ENCODE assay signal across 28 cellular contexts in the genomic region with DNA sequence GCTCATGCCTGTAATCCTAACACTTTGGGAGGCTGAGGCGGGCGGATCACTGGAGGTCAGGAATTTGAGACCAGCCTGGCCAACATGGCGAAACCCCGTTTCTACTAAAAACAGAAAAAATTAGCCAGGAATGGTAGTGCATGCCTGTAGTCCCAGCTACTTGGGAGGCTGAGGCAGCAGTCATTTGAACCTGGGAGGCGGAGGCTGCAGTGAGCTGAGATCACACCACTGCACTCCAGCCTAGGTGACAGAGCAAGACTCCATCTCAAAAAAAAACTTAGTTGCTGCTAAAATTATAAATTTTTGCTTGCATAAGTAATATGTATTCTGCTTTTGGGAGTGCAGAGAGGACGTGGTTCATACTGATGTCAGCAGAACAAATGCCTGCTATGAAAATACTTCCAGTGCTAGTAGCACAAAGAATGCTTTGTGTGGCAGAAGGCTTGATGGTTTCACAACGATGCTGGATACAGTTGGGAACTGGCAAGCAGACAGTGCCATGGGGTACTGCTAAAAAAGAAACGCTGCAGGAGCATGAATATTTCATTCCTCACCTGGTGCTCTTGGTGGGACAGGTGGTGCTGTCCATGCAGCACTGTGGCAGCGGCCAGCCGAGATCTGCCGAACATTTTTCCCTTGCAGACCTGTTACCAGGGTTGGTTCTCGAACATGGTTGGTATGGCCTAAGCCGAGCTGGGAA. TPM values are rescaled to one million over a fixed set of nuclear protein-coding genes. Genes with fewer than 3 reads are reported as not detected.
DNase-seq lines count a peak whose midpoint lies in the region; ATAC-seq, FAIRE-seq and TF ChIP-seq lines count a peak whose summit lies in the region.
"Had no signal": no experiment of that assay in that cellular context is flagged by ENCODE, and none has a peak within 500 bp of the region (broad histone marks: within the 10 kb centered on the region; RNA-seq: fewer than 3 reads in every experiment).

No MANE protein-coding gene starts in this region.

- CTCF ChIA-PET in MCF 10A (lab: Yijun Ruan, JAX), result interaction anchor here (0.7 kb wide), 1 partner anchor 68 kb away, joined by 3 read pairs; no protein-coding TSS in a partner anchor

- peaks cover 68% of the 10 kb centered on the region for H3K36me3 Mint-ChIP-seq in MCF 10A (ENCODE audit: insufficient read depth, unreplicated experiment)

- no peaks in the 10 kb centered on the region for H3K4me1 Mint-ChIP-seq in MCF 10A (ENCODE audit: insufficient read depth, unreplicated experiment)
- H3K4me1 Mint-ChIP-seq: immature natural killer cell; naive thymus-derived CD8-positive, alpha-beta T cell had no signal

- 54 to 67% (median 61%) methylated on average over 13 of the region's 13 CpGs for WGBS in psoas muscle, 3 donors

- H3K27me3 ChIP-seq in breast epithelium (no peaks in the 10 kb centered on the region), psoas muscle (ENCODE audit: insufficient read depth in 3 of 3, low read length in 2 of 3) (no peaks in the 10 kb centered on the region)
- H3K27me3 ChIP-seq: cardiac muscle cell, left lung, thyroid gland had no signal

- no peak overlapping the region for H3K27ac Mint-ChIP-seq in MCF 10A (ENCODE audit: low read depth, unreplicated experiment)
- H3K27ac Mint-ChIP-seq: B cell; CD8-positive, alpha-beta memory T cell; T-helper 1 cell treated with Interleukin-12 subunit alpha and Interleukin-12 subunit beta and Interleukin-4 antibody, amounts not matched to agents 30 μg/mL and 1 μg/mL, for 36 hours had no signal

- DNase-seq in breast epithelium (ENCODE audit: low spot score in 2 of 2) (peak in 1 of 2 donors; percentile 57), MCF 10A (ENCODE audit: unreplicated experiment) (no peak), foreskin melanocyte (peak; percentile 78), psoas muscle (no peak), GM12891 (ENCODE audit: insufficient read length, low spot score) (no peak), iPS-NIHi11 (ENCODE audit: low spot score) (no peak), H54 (ENCODE audit: insufficient read length, low spot score) (no peak)
- DNase-seq: activated naive CD4-positive, alpha-beta T cell treated with anti-CD3 and anti-CD28 coated beads for 36 hours; activated T-cell treated with anti-CD3 and anti-CD28 coated beads, Interleukin-2, amount 50 U/mL, for 4 hours; CD8-positive, alpha-beta memory T cell; GF-D8; H7; immature natural killer cell; Karpas-422; left lung; naive thymus-derived CD8-positive, alpha-beta T cell; NCI-H510A treated with DMSO at 0.1 percent for 48 hours; stimulated activated CD4-positive, alpha-beta T cell treated with anti-CD3 and anti-CD28 coated beads, Interleukin-12 subunit alpha, Interleukin-12 subunit beta, amount 100 ng/mL, for 4 hours; stimulated activated CD4-positive, alpha-beta T cell treated with anti-CD3 and anti-CD28 coated beads, Interleukin-4, amount 100 ng/mL, for 24 hours; stimulated activated naive CD4-positive, alpha-beta T cell; thyroid gland had no signal

- no peak overlapping the region for H3K4me3 ChIP-seq in breast epithelium
- no peak overlapping the region for H3K4me3 ChIP-seq in psoas muscle
- H3K4me3 ChIP-seq: cardiac muscle cell, left lung, thyroid gland had no signal

- no peak for TF ChIP-seq CTCF in breast epithelium (IDR thresholded peaks at IDR 0.05)
- no peak for TF ChIP-seq CTCF in MCF 10A (IDR thresholded peaks at IDR 0.05; ENCODE audit: unreplicated experiment)
- TF ChIP-seq CTCF in psoas muscle (IDR thresholded peaks at IDR 0.05), result no peak

- no peaks in the 10 kb centered on the region for H3K9me3 Mint-ChIP-seq in MCF 10A (ENCODE audit: unreplicated experiment)
- H3K9me3 Mint-ChIP-seq: activated naive CD4-positive, alpha-beta T cell treated with anti-CD3 and anti-CD28 coated beads for 36 hours; activated T-cell treated with anti-CD3 and anti-CD28 coated beads, Interleukin-2, amount 50 U/mL, for 4 hours; CD8-positive, alpha-beta memory T cell; immature natural killer cell; naive thymus-derived CD8-positive, alpha-beta T cell; T-helper 1 cell treated with Interleukin-12 subunit alpha and Interleukin-12 subunit beta and Interleukin-4 antibody, amounts not matched to agents 30 μg/mL and 1 μg/mL, for 36 hours had no signal

- no peaks in the 10 kb centered on the region for H3K9me3 ChIP-seq in breast epithelium
- H3K9me3 ChIP-seq in psoas muscle, result no peaks in the 10 kb centered on the region
- H3K9me3 ChIP-seq: left lung, thyroid gland had no signal

- POLR2A ChIA-PET in MCF 10A (lab: Yijun Ruan, JAX), result no interaction called here

- H3K36me3 ChIP-seq in breast epithelium (peaks cover 3% of the 10 kb centered on the region), psoas muscle (ENCODE audit: insufficient read depth in 1 of 2, low read depth in 1 of 2) (peaks cover 17 to 100% of the 10 kb centered on the region in 2 donors)

- no peak for TF ChIP-seq POLR2A in breast epithelium (IDR thresholded peaks at IDR 0.05)
- no peak for TF ChIP-seq POLR2A in GM12891 (IDR thresholded peaks at IDR 0.05; ENCODE audit: low read depth, low read length)
- no peak for TF ChIP-seq POLR2A in H54 (IDR thresholded peaks at IDR 0.05; ENCODE audit: low read depth, low read length)

- H3K4me1 ChIP-seq in breast epithelium, result no peaks in the 10 kb centered on the region
- H3K4me1 ChIP-seq in psoas muscle, result no peaks in the 10 kb centered on the region
- H3K4me1 ChIP-seq: left lung, thyroid gland had no signal

- peak overlapping the region; percentile 23 to 37 for H3K27ac ChIP-seq in breast epithelium
- no peak overlapping the region for H3K27ac ChIP-seq in psoas muscle
- H3K27ac ChIP-seq: cardiac muscle cell, epithelial cell of prostate, left lung, thyroid gland had no signal

- intact Hi-C loops in breast epithelium (cut with DNase I; ENCODE audit: low total_unique reads) (no loop called here), MCF 10A (cut with micrococcal nuclease) (no loop called here), psoas muscle (cut with DNase I) (no loop called here)

- no peaks in the 10 kb centered on the region for H3K27me3 Mint-ChIP-seq in MCF 10A (ENCODE audit: insufficient read depth, unreplicated experiment)
- H3K27me3 Mint-ChIP-seq: B cell; CD8-positive, alpha-beta memory T cell; naive thymus-derived CD8-positive, alpha-beta T cell had no signal

- FAIRE-seq in GM12891 (lab: Jason Lieb, UNC) (no peak), H54 (lab: Jason Lieb, UNC) (no peak)

- H3K4me3 Mint-ChIP-seq in MCF 10A (ENCODE audit: unreplicated experiment), result no peak overlapping the region
- H3K4me3 Mint-ChIP-seq: activated naive CD4-positive, alpha-beta T cell treated with anti-CD3 and anti-CD28 coated beads for 36 hours; activated T-cell treated with anti-CD3 and anti-CD28 coated beads, Interleukin-2, amount 50 U/mL, for 4 hours; B cell; CD8-positive, alpha-beta memory T cell; immature natural killer cell; naive thymus-derived CD8-positive, alpha-beta T cell; T-helper 1 cell treated with Interleukin-12 subunit alpha and Interleukin-12 subunit beta and Interleukin-4 antibody, amounts not matched to agents 30 μg/mL and 1 μg/mL, for 36 hours had no signal

- no TSS peak for BruUV-seq in MCF 10A (replicated peaks; lab: Mats Ljungman, UMichigan)

- ATAC-seq in psoas muscle (peak; percentile 40 to 84 (median 80)), HG03521 (IDR thresholded peaks at IDR 0.05; ENCODE audit: unreplicated experiment) (no peak)
- ATAC-seq: activated T-cell treated with anti-CD3 and anti-CD28 coated beads, Interleukin-2, amount 50 U/mL, for 4 hours; left lung; naive thymus-derived CD8-positive, alpha-beta T cell; Panc1 had no signal

TF ChIP-seq in GM12891, 5 proteins besides CTCF, POLR2A, EP300 and RAD21:
- TF ChIP-seq SPI1 (IDR thresholded peaks at IDR 0.05; ENCODE audit: low read depth, low read length) (no peak), PAX5 (IDR thresholded peaks at IDR 0.05; ENCODE audit: insufficient read depth, low read length, severe bottlenecking) (no peak), POLR2AphosphoS5 (IDR thresholded peaks at IDR 0.05; ENCODE audit: low read depth, low read length) (no peak), POU2F2 (IDR thresholded peaks at IDR 0.05; ENCODE audit: low read depth, low read length) (no peak), TAF1 (IDR thresholded peaks at IDR 0.05; ENCODE audit: low read depth, low read length) (no peak)

RNA-seq across cellular contexts. Expression of a gene that starts 31.1 kb away (rescaled TPM):
- total RNA-seq in breast epithelium (1 to 10 TPM in 2 of 3 donors, under 1 TPM in 1; 0.64 to 3.5 (median 2.0) TPM), MCF 10A (2022) (0.39 and 0.58 TPM in 2 replicates), psoas muscle (1 to 10 TPM in 1 of 4 donors, under 1 TPM in 3; 0.27 to 6.6 (median 0.63) TPM)
- polyA plus RNA-seq in psoas muscle, result under 1 TPM; 0.17 to 0.66 (median 0.35) TPM
- polyA plus RNA-seq in GM12891 (2012; ENCODE audit: low read depth, missing spikeins), result 0.21 TPM
- total RNA-seq: A172 had no signal
